Comparison of ENCODE assay signal across 28 cellular contexts in the genomic region with DNA sequence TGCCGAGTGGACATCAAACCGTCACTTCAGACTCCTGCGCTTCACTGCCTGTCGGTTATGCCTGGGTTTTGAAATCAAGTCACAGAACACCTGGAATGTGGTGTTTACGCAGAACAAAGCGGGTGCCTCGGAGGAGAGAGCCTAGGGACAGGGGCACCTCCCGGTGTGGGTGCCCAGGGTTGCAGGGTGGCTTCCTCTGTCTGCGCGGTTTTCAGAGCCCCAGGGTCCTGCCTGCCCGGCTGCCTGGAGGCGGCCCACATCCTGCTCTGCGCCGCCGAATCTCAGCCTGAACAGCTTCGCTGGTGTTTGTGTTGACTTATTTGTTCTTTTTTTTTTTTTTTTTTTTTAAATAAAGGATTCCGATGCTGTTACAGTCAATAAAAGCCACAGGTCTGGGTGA.
A peak's percentile ranks its signal among the peaks of the same experiment; 100 is the strongest.
DNase-seq lines count a peak whose midpoint lies in the region; ATAC-seq and TF ChIP-seq lines count a peak whose summit lies in the region.
"Had no signal": no experiment of that assay in that cellular context is flagged by ENCODE, and none has a peak within 500 bp of the region (broad histone marks: within the 10 kb centered on the region; RNA-seq: fewer than 3 reads in every experiment).

No MANE protein-coding gene starts in this region.

- POLR2A ChIA-PET in CD4-positive, alpha-beta T cell (lab: Charles Lee): no interaction called here
- POLR2A ChIA-PET in activated CD8-positive, alpha-beta T cell treated with anti-CD3 and anti-CD28 coated beads, Interleukin-2, amount 10 ng/mL, durations not matched to agents 7 days and 5 days (lab: Charles Lee): no interaction called here

- H3K4me1 Mint-ChIP-seq in activated T-cell treated with anti-CD3 and anti-CD28 coated beads, Interleukin-2, amount 50 U/mL, for 72 hours (ENCODE audit: low read depth): no peaks in the 10 kb centered on the region
- peaks cover 8% of the 10 kb centered on the region for H3K4me1 Mint-ChIP-seq in CD4-positive, alpha-beta T cell (ENCODE audit: low read depth)
- H3K4me1 Mint-ChIP-seq in activated CD8-positive, alpha-beta T cell treated with anti-CD3 and anti-CD28 coated beads, Interleukin-2, amount 10 ng/mL, durations not matched to agents 7 days and 5 days (ENCODE audit: low read depth): peaks cover 3% of the 10 kb centered on the region
- no peaks in the 10 kb centered on the region for H3K4me1 Mint-ChIP-seq in endothelial cell (ENCODE audit: unreplicated experiment)
- H3K4me1 Mint-ChIP-seq: CD14-positive monocyte, GM23338 had no signal

- H3K36me3 Mint-ChIP-seq in activated T-cell treated with anti-CD3 and anti-CD28 coated beads, Interleukin-2, amount 50 U/mL, for 72 hours (ENCODE audit: insufficient read depth in 2 of 2): no peaks in the 10 kb centered on the region
- no peaks in the 10 kb centered on the region for H3K36me3 Mint-ChIP-seq in CD4-positive, alpha-beta T cell (ENCODE audit: low read depth)
- H3K36me3 Mint-ChIP-seq in activated CD8-positive, alpha-beta T cell treated with anti-CD3 and anti-CD28 coated beads, Interleukin-2, amount 10 ng/mL, durations not matched to agents 7 days and 5 days (ENCODE audit: low read depth): no peaks in the 10 kb centered on the region
- no peaks in the 10 kb centered on the region for H3K36me3 Mint-ChIP-seq in endothelial cell (ENCODE audit: low read depth, unreplicated experiment)
- H3K36me3 Mint-ChIP-seq: CD14-positive monocyte had no signal

- no peaks in the 10 kb centered on the region for H3K9me3 Mint-ChIP-seq in activated T-cell treated with anti-CD3 and anti-CD28 coated beads, Interleukin-2, amount 50 U/mL, for 72 hours
- H3K9me3 Mint-ChIP-seq in CD4-positive, alpha-beta T cell: no peaks in the 10 kb centered on the region
- H3K9me3 Mint-ChIP-seq in activated CD8-positive, alpha-beta T cell treated with anti-CD3 and anti-CD28 coated beads, Interleukin-2, amount 10 ng/mL, durations not matched to agents 7 days and 5 days (ENCODE audit: insufficient read depth): no peaks in the 10 kb centered on the region
- H3K9me3 Mint-ChIP-seq in endothelial cell (ENCODE audit: unreplicated experiment): no peaks in the 10 kb centered on the region
- H3K9me3 Mint-ChIP-seq: GM23338 had no signal

- H3K9me3 ChIP-seq in CD4-positive, alpha-beta T cell (ENCODE audit: control insufficient read depth, low read length): no peaks in the 10 kb centered on the region
- no peaks in the 10 kb centered on the region for H3K9me3 ChIP-seq in spleen
- H3K9me3 ChIP-seq: Caco-2 had no signal

- DNase-seq in activated T-cell treated with anti-CD3 and anti-CD28 coated beads, Interleukin-2, amount 50 U/mL, for 1 hour: peak; percentile 13
- no peak for DNase-seq in activated T-cell treated with anti-CD3 and anti-CD28 coated beads, Interleukin-2, amount 50 U/mL, for 72 hours
- no peak for DNase-seq in CD4-positive, alpha-beta T cell
- no peak for DNase-seq in activated CD8-positive, alpha-beta T cell treated with anti-CD3 and anti-CD28 coated beads, Interleukin-2, amount 10 ng/mL, durations not matched to agents 7 days and 5 days
- DNase-seq in spleen (peak; percentile 67), COR-L47 (lab: John Stamatoyannopoulos, UW) (no peak), endothelial cell (ENCODE audit: low spot score) (no peak)
- no peak for DNase-seq in activated effector memory CD4-positive, alpha-beta T cell treated with anti-CD3 and anti-CD28 coated beads, Interleukin-2, amount 50 U/mL, for 16 hours
- DNase-seq: AML-193, DMS 273 treated with DMSO at 0.1 percent for 48 hours, DMS79 treated with DMSO at 0.1 percent for 48 hours, HCEC 1CT, KG1, NCI-H1092 treated with DMSO at 0.1 percent for 48 hours, NCI-H1436 treated with DMSO at 0.1 percent for 48 hours, NCI-H2029, NCI-H2227 treated with DMSO at 0.1 percent for 48 hours, NCI-H510A treated with DMSO at 0.1 percent for 48 hours, NCI-H748 treated with DMSO at 0.1 percent for 48 hours, PC-9, RPMI8226, SHP77 had no signal

- no peaks in the 10 kb centered on the region for H3K27me3 ChIP-seq in CD4-positive, alpha-beta T cell (ENCODE audit: control insufficient read depth, insufficient read depth, low read length)
- no peaks in the 10 kb centered on the region for H3K27me3 ChIP-seq in spleen (replicated peaks in 1 of 7)

- CTCF ChIA-PET in CD4-positive, alpha-beta T cell (lab: Charles Lee): no interaction called here
- CTCF ChIA-PET in activated CD8-positive, alpha-beta T cell treated with anti-CD3 and anti-CD28 coated beads, Interleukin-2, amount 10 ng/mL, durations not matched to agents 7 days and 5 days (lab: Charles Lee): no interaction called here

- no peak overlapping the region for H3K4me3 ChIP-seq in spleen
- H3K4me3 ChIP-seq: GM12878, GM23338, PC-9 had no signal

- no peak for TF ChIP-seq CTCF in CD4-positive, alpha-beta T cell (IDR thresholded peaks at IDR 0.05)
- TF ChIP-seq CTCF in spleen (IDR thresholded peaks at IDR 0.05 in 8 of 11, conservative IDR thresholded peaks at IDR 0.05 in 3 of 11) (no peak), endothelial cell (IDR thresholded peaks at IDR 0.05; ENCODE audit: unreplicated experiment) (no peak)

- no peaks in the 10 kb centered on the region for H3K27me3 Mint-ChIP-seq in activated T-cell treated with anti-CD3 and anti-CD28 coated beads, Interleukin-2, amount 50 U/mL, for 72 hours (ENCODE audit: low read depth)
- H3K27me3 Mint-ChIP-seq in CD4-positive, alpha-beta T cell: no peaks in the 10 kb centered on the region
- H3K27me3 Mint-ChIP-seq in activated CD8-positive, alpha-beta T cell treated with anti-CD3 and anti-CD28 coated beads, Interleukin-2, amount 10 ng/mL, durations not matched to agents 7 days and 5 days (ENCODE audit: low read depth): peaks cover 3% of the 10 kb centered on the region
- no peaks in the 10 kb centered on the region for H3K27me3 Mint-ChIP-seq in endothelial cell (ENCODE audit: unreplicated experiment)

- H3K27ac Mint-ChIP-seq in activated T-cell treated with anti-CD3 and anti-CD28 coated beads, Interleukin-2, amount 50 U/mL, for 72 hours: no peak overlapping the region
- H3K27ac Mint-ChIP-seq in CD4-positive, alpha-beta T cell: no peak overlapping the region
- H3K27ac Mint-ChIP-seq in activated CD8-positive, alpha-beta T cell treated with anti-CD3 and anti-CD28 coated beads, Interleukin-2, amount 10 ng/mL, durations not matched to agents 7 days and 5 days: no peak overlapping the region
- H3K27ac Mint-ChIP-seq in endothelial cell (ENCODE audit: unreplicated experiment): no peak overlapping the region
- H3K27ac Mint-ChIP-seq: CD14-positive monocyte, GM23338 had no signal

- peaks cover 0 to 21% (median 4%) of the 10 kb centered on the region in 6 donors for H3K4me1 ChIP-seq in spleen
- H3K4me1 ChIP-seq: Caco-2 had no signal

- peaks cover 0 to 7% (median 0%) of the 10 kb centered on the region in 6 donors for H3K36me3 ChIP-seq in spleen

- no peak for ATAC-seq in activated T-cell treated with anti-CD3 and anti-CD28 coated beads, Interleukin-2, amount 50 U/mL, for 72 hours (replicated peaks in 1 of 2)
- ATAC-seq in CD4-positive, alpha-beta T cell (ENCODE audit: poor library complexity): peak; percentile 56
- peak; percentile 76 for ATAC-seq in activated CD8-positive, alpha-beta T cell treated with anti-CD3 and anti-CD28 coated beads, Interleukin-2, amount 10 ng/mL, durations not matched to agents 7 days and 5 days
- ATAC-seq: GM12878, GM23338, HepG2 had no signal

- intact Hi-C loops in CD4-positive, alpha-beta T cell (cut with DNase I, micrococcal nuclease): no loop called here
- intact Hi-C loops in spleen (cut with DNase I; ENCODE audit: low total_unique reads): no loop called here

- H3K27ac ChIP-seq in CD4-positive, alpha-beta T cell (ENCODE audit: low read depth, low read length): no peak overlapping the region
- H3K27ac ChIP-seq in spleen: no peak overlapping the region
- H3K27ac ChIP-seq: HL-60, PC-9 had no signal

- H3K4me3 Mint-ChIP-seq in activated T-cell treated with anti-CD3 and anti-CD28 coated beads, Interleukin-2, amount 50 U/mL, for 72 hours: no peak overlapping the region
- H3K4me3 Mint-ChIP-seq in CD4-positive, alpha-beta T cell: no peak overlapping the region
- H3K4me3 Mint-ChIP-seq in activated CD8-positive, alpha-beta T cell treated with anti-CD3 and anti-CD28 coated beads, Interleukin-2, amount 10 ng/mL, durations not matched to agents 7 days and 5 days: no peak overlapping the region
- H3K4me3 Mint-ChIP-seq in endothelial cell (ENCODE audit: unreplicated experiment): no peak overlapping the region
- H3K4me3 Mint-ChIP-seq: CD14-positive monocyte, GM23338 had no signal

- TF ChIP-seq POLR2A in spleen (IDR thresholded peaks at IDR 0.05): no peak

- WGBS in spleen, 5 donors: 75 to 87% (median 82%) methylated on average over 17 of the region's 17 CpGs

Comparison
In these comparisons a context has a peak if more than half of its experiments do, and no peak if none do; other contexts are left out.
1. DNase-seq: peak in activated T-cell treated with anti-CD3 and anti-CD28 coated beads, Interleukin-2, amount 50 U/mL, for 1 hour (single experiment) and spleen (single experiment); none in activated T-cell treated with anti-CD3 and anti-CD28 coated beads, Interleukin-2, amount 50 U/mL, for 72 hours (0 of 2), CD4-positive, alpha-beta T cell (0 of 10), activated CD8-positive, alpha-beta T cell treated with anti-CD3 and anti-CD28 coated beads, Interleukin-2, amount 10 ng/mL, durations not matched to agents 7 days and 5 days (single experiment), COR-L47 (single experiment), activated effector memory CD4-positive, alpha-beta T cell treated with anti-CD3 and anti-CD28 coated beads, Interleukin-2, amount 50 U/mL, for 16 hours (single experiment) and endothelial cell (single experiment).
2. ATAC-seq: peak in CD4-positive, alpha-beta T cell (single experiment) and activated CD8-positive, alpha-beta T cell treated with anti-CD3 and anti-CD28 coated beads, Interleukin-2, amount 10 ng/mL, durations not matched to agents 7 days and 5 days (single experiment); none in activated T-cell treated with anti-CD3 and anti-CD28 coated beads, Interleukin-2, amount 50 U/mL, for 72 hours (0 of 2).